ENCODE assay signal across 1 cellular context in genomic region chr7:101943889-101944605, GRCh38.
TF ChIP-seq lines count a peak whose summit lies in the region.

No MANE protein-coding gene starts in this region.

TF ChIP-seq in H1, 55 proteins besides CTCF, POLR2A, EP300 and RAD21:
- TF ChIP-seq SIRT6 (IDR thresholded peaks at IDR 0.05; ENCODE audit: low read length) (no peak), ZNF274 (IDR thresholded peaks at IDR 0.05; ENCODE audit: borderline replicate concordance, extremely low read depth, low read length) (no peak), SRF (IDR thresholded peaks at IDR 0.05; ENCODE audit: low read depth, low read length) (no peak), HDAC2 (IDR thresholded peaks at IDR 0.05; ENCODE audit: borderline replicate concordance in 1 of 2, low read depth in 2 of 2, low read length in 2 of 2) (no peak), CBX8 (IDR thresholded peaks at IDR 0.05; ENCODE audit: borderline replicate concordance, low read depth, low read length) (no peak), RFX5 (IDR thresholded peaks at IDR 0.05; ENCODE audit: borderline replicate concordance, low read depth, low read length) (no peak), ATF2 (IDR thresholded peaks at IDR 0.05; ENCODE audit: low read length) (no peak), SAP30 (IDR thresholded peaks at IDR 0.05; ENCODE audit: insufficient read depth, insufficient replicate concordance, low read length) (no peak), JUND (IDR thresholded peaks at IDR 0.05; ENCODE audit: low read length) (no peak), RBBP5 (IDR thresholded peaks at IDR 0.05; ENCODE audit: borderline replicate concordance, low read depth, low read length) (no peak)
